ENCODE assay signal across 17 cellular contexts in the genomic region with DNA sequence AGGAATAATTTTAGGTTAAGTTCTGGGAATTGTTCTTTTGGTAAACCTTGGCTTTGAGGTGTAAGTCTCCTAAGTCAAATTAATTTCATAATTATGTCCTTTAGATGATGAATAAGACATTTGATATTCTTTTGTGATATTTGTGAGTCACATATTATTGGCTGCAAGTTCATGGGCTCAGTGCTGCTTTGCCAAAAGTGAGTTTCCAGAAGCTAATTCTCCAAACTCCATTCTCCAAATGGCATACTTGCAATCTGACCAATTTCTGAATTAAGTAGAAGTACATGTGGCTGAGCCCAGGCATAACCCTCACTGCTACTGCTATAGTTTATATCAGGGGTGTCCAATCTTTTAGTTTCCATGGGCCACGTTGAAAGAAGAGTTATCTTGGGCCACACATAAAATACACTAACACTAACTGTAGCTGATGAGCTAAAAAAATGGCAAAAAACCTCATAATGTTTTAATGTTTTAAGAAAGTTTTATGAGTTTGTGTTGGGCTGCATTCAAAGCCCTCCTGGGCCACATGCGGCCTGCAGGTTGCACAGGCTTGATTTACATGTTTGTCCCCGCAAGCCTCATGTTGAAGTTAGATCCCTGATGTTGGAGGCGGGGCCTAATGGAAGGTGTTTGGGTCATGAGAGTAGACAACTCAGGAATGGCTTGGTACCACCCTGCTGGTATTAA.
"Had no signal": no experiment of that assay in that cellular context is flagged by ENCODE, and none has a peak within 500 bp of the region (broad histone marks: within the 10 kb centered on the region; RNA-seq: fewer than 3 reads in every experiment).

No MANE protein-coding gene starts in this region.

- H3K4me3 ChIP-seq: adrenal gland, colonic mucosa, mucosa of descending colon, right atrium auricular region, thoracic aorta, upper lobe of right lung had no signal

- H3K4me1 ChIP-seq: adrenal gland, colonic mucosa, right atrium auricular region, upper lobe of right lung had no signal

- H3K9me3 ChIP-seq: colonic mucosa, mucosa of descending colon, neutrophil, right atrium auricular region, thoracic aorta, upper lobe of right lung had no signal

- H3K36me3 ChIP-seq: adrenal gland, colonic mucosa, neutrophil, right atrium auricular region, thoracic aorta, upper lobe of right lung had no signal

- DNase-seq: activated CD4-positive, alpha-beta T cell treated with anti-CD3 and anti-CD28 coated beads for 4 hours; activated CD8-positive, alpha-beta T cell treated with anti-CD3 and anti-CD28 coated beads for 36 hours; activated effector memory CD4-positive, alpha-beta T cell treated with anti-CD3 and anti-CD28 coated beads, Interleukin-2, amount 50 U/mL, for 16 hours; activated T-cell treated with anti-CD3 and anti-CD28 coated beads, Interleukin-2, amount 50 U/mL, for 48 hours; adrenal gland; central memory CD4-positive, alpha-beta T cell; colonic mucosa; head of caudate nucleus; mucosa of descending colon; naive thymus-derived CD4-positive, alpha-beta T cell; T-helper 2 cell; upper lobe of right lung had no signal

- H3K27ac ChIP-seq: adrenal gland, neutrophil, right atrium auricular region, thoracic aorta, upper lobe of right lung had no signal

- H3K27me3 ChIP-seq: adrenal gland, colonic mucosa, neutrophil, right atrium auricular region, upper lobe of right lung had no signal

- ATAC-seq: activated CD8-positive, alpha-beta T cell treated with anti-CD3 and anti-CD28 coated beads for 36 hours; esophagus mucosa; left lobe of liver; mucosa of descending colon; naive thymus-derived CD4-positive, alpha-beta T cell; upper lobe of right lung had no signal
